In genomic region chr12:40106655-40107054, GRCh38 we compare ENCODE assay signal across 9 cellular contexts. TPM values are rescaled to one million over a fixed set of nuclear protein-coding genes. Genes with fewer than 3 reads are reported as not detected.
DNase-seq lines count a peak whose midpoint lies in the region; ATAC-seq and TF ChIP-seq lines count a peak whose summit lies in the region.
"Had no signal": no experiment of that assay in that cellular context is flagged by ENCODE, and none has a peak within 500 bp of the region (broad histone marks: within the 10 kb centered on the region; RNA-seq: fewer than 3 reads in every experiment).

No MANE protein-coding gene starts in this region.

- H2BK5ac ChIP-seq in trophoblast cell (ENCODE audit: low read depth, low read length, poor library complexity), result no peak overlapping the region

- DNase-seq in CD4-positive, CD25-positive, alpha-beta regulatory T cell, result no peak
- DNase-seq in NB4 (ENCODE audit: low read depth), result no peak
- DNase-seq in breast epithelium (ENCODE audit: low spot score in 2 of 2), result no peak
- DNase-seq in GDM1 (lab: John Stamatoyannopoulos, UW), result no peak
- DNase-seq in NCI-H146 (lab: John Stamatoyannopoulos, UW), result no peak
- DNase-seq in trophoblast cell, result no peak

- no peak overlapping the region for H4K8ac ChIP-seq in trophoblast cell (ENCODE audit: low read depth, low read length)

- H2AFZ ChIP-seq in trophoblast cell (ENCODE audit: insufficient read depth, low read length, poor library complexity), result no peak overlapping the region

- H3K4ac ChIP-seq in trophoblast cell (ENCODE audit: low read depth, low read length), result no peak overlapping the region

- no peak overlapping the region for H3K4me2 ChIP-seq in trophoblast cell (ENCODE audit: low read length)

- peak overlapping the region; percentile 10 to 86 (median 82) for H3K27ac Mint-ChIP-seq in CD4-positive, CD25-positive, alpha-beta regulatory T cell
- H3K27ac Mint-ChIP-seq in nephron, result peak overlapping the region; percentile 27 to 69 (median 47)

- H3K14ac ChIP-seq in trophoblast cell (ENCODE audit: low read length), result no peak overlapping the region

- H3K23ac ChIP-seq in trophoblast cell (ENCODE audit: low read length), result no peak overlapping the region

- peak overlapping the region; percentile 88 to 93 (median 90) for H3K4me3 Mint-ChIP-seq in CD4-positive, CD25-positive, alpha-beta regulatory T cell
- H3K4me3 Mint-ChIP-seq in nephron, result peak overlapping the region; percentile 82 to 84 (median 83)

- H3K36me3 ChIP-seq in CD4-positive, CD25-positive, alpha-beta regulatory T cell (ENCODE audit: control insufficient read depth, insufficient read depth, low read length), result no peaks in the 10 kb centered on the region
- H3K36me3 ChIP-seq in breast epithelium, result no peaks in the 10 kb centered on the region
- H3K36me3 ChIP-seq in trophoblast cell (ENCODE audit: control insufficient read depth in 1 of 2, insufficient read depth in 2 of 2, low read length in 2 of 2), result no peaks in the 10 kb centered on the region
- H3K36me3 ChIP-seq: cardiac muscle cell had no signal

- intact Hi-C loops in breast epithelium (cut with DNase I; ENCODE audit: low total_unique reads), result loop anchor here (10.0 kb wide), 1 partner anchor 332 kb away; no protein-coding TSS in a partner anchor

- H3K9me3 ChIP-seq in CD4-positive, CD25-positive, alpha-beta regulatory T cell (ENCODE audit: control insufficient read depth in 2 of 2, low read length in 2 of 2), result no peaks in the 10 kb centered on the region
- H3K9me3 ChIP-seq in breast epithelium (no peaks in the 10 kb centered on the region), trophoblast cell (ENCODE audit: insufficient read depth, low read depth, low read length) (peaks cover 2% of the 10 kb centered on the region)

- H3K4me1 ChIP-seq in CD4-positive, CD25-positive, alpha-beta regulatory T cell (ENCODE audit: control insufficient read depth, insufficient read depth, low read length, poor library complexity, severe bottlenecking), result peaks cover 23% of the 10 kb centered on the region
- H3K4me1 ChIP-seq in breast epithelium, result peaks cover 0 to 4% of the 10 kb centered on the region in 2 donors
- H3K4me1 ChIP-seq in trophoblast cell (ENCODE audit: control insufficient read depth in 1 of 2, insufficient read depth in 2 of 2, low read length in 2 of 2), result peaks cover 5 to 8% of the 10 kb centered on the region in 2 experiments

- no peak overlapping the region for H4K12ac ChIP-seq in trophoblast cell (ENCODE audit: low read depth, low read length)

- no CpG with 5 or more reads among the region's 6 CpGs for WGBS in trophoblast cell (ENCODE audit: extremely low coverage, insufficient coverage, insufficient read length)

- H3K4me3 ChIP-seq in CD4-positive, CD25-positive, alpha-beta regulatory T cell (ENCODE audit: low read depth, low read length), result peak overlapping the region; percentile 95
- H3K4me3 ChIP-seq in NB4 (ENCODE audit: low read depth, low read length) (peak overlapping the region; percentile 60), breast epithelium (peak overlapping the region; percentile 40 to 94 (median 87)), trophoblast cell (ENCODE audit: low read depth, low read length) (no peak overlapping the region)

- no peak for TF ChIP-seq POLR2A in NB4 (IDR thresholded peaks at IDR 0.05; ENCODE audit: extremely low read depth, insufficient read length)
- TF ChIP-seq POLR2A in breast epithelium (IDR thresholded peaks at IDR 0.05), result no peak

- peaks cover 0 to 2% (median 0%) of the 10 kb centered on the region in 7 donors for H3K9me3 Mint-ChIP-seq in CD4-positive, CD25-positive, alpha-beta regulatory T cell
- H3K9me3 Mint-ChIP-seq in nephron, result no peaks in the 10 kb centered on the region

- peaks cover 5% of the 10 kb centered on the region for H3K79me2 ChIP-seq in trophoblast cell (ENCODE audit: control insufficient read depth, insufficient read depth, low read length, poor library complexity)

- no peak overlapping the region for H2AK5ac ChIP-seq in trophoblast cell (ENCODE audit: low read length)

- no peak overlapping the region for H2BK120ac ChIP-seq in trophoblast cell (ENCODE audit: insufficient read depth, low read length, poor library complexity)

- ATAC-seq in CD4-positive, CD25-positive, alpha-beta regulatory T cell (ENCODE audit: low read depth in 2 of 2), result no peak
- ATAC-seq in GM21576 (IDR thresholded peaks at IDR 0.05; ENCODE audit: unreplicated experiment), result no peak

- TF ChIP-seq CTCF in NB4 (IDR thresholded peaks at IDR 0.05; ENCODE audit: low read depth, low read length) (no peak), breast epithelium (IDR thresholded peaks at IDR 0.05) (no peak), nephron (IDR thresholded peaks at IDR 0.05; ENCODE audit: unreplicated experiment in 3 of 3) (no peak)

- peaks cover 20 to 43% (median 32%) of the 10 kb centered on the region in 4 donors for H3K4me1 Mint-ChIP-seq in CD4-positive, CD25-positive, alpha-beta regulatory T cell
- H3K4me1 Mint-ChIP-seq in nephron, result peaks cover 16% of the 10 kb centered on the region

- H2BK12ac ChIP-seq in trophoblast cell (ENCODE audit: low read length), result no peak overlapping the region

- peaks cover 7% of the 10 kb centered on the region for H3K79me1 ChIP-seq in trophoblast cell (ENCODE audit: low read length)

- H4K91ac ChIP-seq in trophoblast cell (ENCODE audit: low read depth, low read length), result no peak overlapping the region

- H3K36me3 Mint-ChIP-seq in CD4-positive, CD25-positive, alpha-beta regulatory T cell, result no peaks in the 10 kb centered on the region
- H3K36me3 Mint-ChIP-seq in nephron (ENCODE audit: low read depth), result no peaks in the 10 kb centered on the region

- H3K9ac ChIP-seq in trophoblast cell (ENCODE audit: low read length), result no peak overlapping the region

- peaks cover 6% of the 10 kb centered on the region for H3K27me3 ChIP-seq in CD4-positive, CD25-positive, alpha-beta regulatory T cell (ENCODE audit: control insufficient read depth, insufficient read depth, low read length)
- no peaks in the 10 kb centered on the region for H3K27me3 ChIP-seq in breast epithelium
- no peaks in the 10 kb centered on the region for H3K27me3 ChIP-seq in trophoblast cell (ENCODE audit: insufficient read depth, low read length)
- H3K27me3 ChIP-seq: cardiac muscle cell had no signal

- no peak overlapping the region for H3K18ac ChIP-seq in trophoblast cell (ENCODE audit: low read length)

- H3K27me3 Mint-ChIP-seq in CD4-positive, CD25-positive, alpha-beta regulatory T cell, result peaks cover 37% of the 10 kb centered on the region
- H3K27me3 Mint-ChIP-seq in nephron (ENCODE audit: low read depth), result peaks cover 18% of the 10 kb centered on the region

- H3K27ac ChIP-seq in CD4-positive, CD25-positive, alpha-beta regulatory T cell (ENCODE audit: insufficient read depth, low read length, poor library complexity, severe bottlenecking), result peak overlapping the region; percentile 45
- H3K27ac ChIP-seq in breast epithelium (peak overlapping the region in 1 of 2 donors; percentile 75), trophoblast cell (ENCODE audit: low read depth, low read length) (no peak overlapping the region)
- H3K27ac ChIP-seq: cardiac muscle cell had no signal

RNA-seq across cellular contexts. Expression of gene SLC2A13, which starts 0.8 kb away (rescaled TPM):
- total RNA-seq in CD4-positive, CD25-positive, alpha-beta regulatory T cell, result 4.4 TPM
- polyA plus RNA-seq in CD4-positive, CD25-positive, alpha-beta regulatory T cell, result 1 to 10 TPM in 3 of 4 donors, under 1 TPM in 1; 0.96 to 2.0 (median 1.8) TPM
- 10 to 100 TPM; 17.1 to 32.2 (median 22.0) TPM for total RNA-seq in breast epithelium
- 4.9 and 5.4 TPM in 2 replicates for polyA plus RNA-seq in trophoblast cell (2013)
